In the genomic region with DNA sequence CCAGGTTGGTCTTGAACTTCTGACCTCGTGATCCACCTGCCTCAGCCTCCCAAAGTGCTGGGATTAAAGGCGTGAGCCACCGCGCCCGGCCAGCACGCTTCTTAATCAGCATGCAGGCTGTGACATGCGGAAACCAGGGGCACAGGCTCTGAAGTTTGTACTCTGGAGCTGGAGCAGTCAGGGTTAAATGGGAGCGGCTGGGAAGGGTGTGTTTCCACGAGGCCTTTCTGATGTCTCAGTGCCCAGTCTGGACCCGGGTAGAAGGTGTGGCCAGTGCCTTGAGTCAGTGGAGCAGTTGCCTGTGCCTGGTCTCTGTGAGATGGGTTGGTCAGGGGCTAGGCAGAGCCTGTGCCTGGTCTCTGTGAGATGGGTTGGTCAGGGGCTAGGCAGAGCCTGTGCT, we compare ENCODE assay signal across 6 cellular contexts. TPM values are rescaled to one million over a fixed set of nuclear protein-coding genes. Genes with fewer than 3 reads are reported as not detected.
A peak's percentile ranks its signal among the peaks of the same experiment; 100 is the strongest.
DNase-seq lines count a peak whose midpoint lies in the region; ATAC-seq, FAIRE-seq and TF ChIP-seq lines count a peak whose summit lies in the region.
"Not testable (repeated sequence)": the region's sequence is repeated elsewhere in the genome, so short reads cannot be mapped to it uniquely, and the experiment has no call there.

No MANE protein-coding gene starts in this region.

- peaks cover 34% of the 10 kb centered on the region for H3K4me1 Mint-ChIP-seq in CD4-positive, alpha-beta T cell (ENCODE audit: low read depth)
- peaks cover 18% of the 10 kb centered on the region for H3K4me1 Mint-ChIP-seq in activated T-helper 2 cell treated with anti-CD3 and anti-CD28 coated beads, Interferon-gamma antibody, Interleukin-2, Interleukin-4, amounts not matched to agents 10 μg/mL and 5 μg/mL and 100 μg/mL, durations not matched to agents 14 hours and 24 hours and 36 hours (ENCODE audit: low read depth)
- H3K4me1 Mint-ChIP-seq in memory B cell = peaks cover 24% of the 10 kb centered on the region

- H3K27ac ChIP-seq in CD4-positive, alpha-beta T cell (ENCODE audit: low read depth, low read length); PC-3 (ENCODE audit: low read length): not testable (repeated sequence)
- peak overlapping the region; percentile 81 to 95 for H3K27ac ChIP-seq in small intestine (ENCODE audit: low read depth in 1 of 2, low read length in 1 of 2)

- not testable (repeated sequence) for H3F3A ChIP-seq in PC-3 (ENCODE audit: low read length, unreplicated experiment)

- ATAC-seq in CD4-positive, alpha-beta T cell (ENCODE audit: poor library complexity); memory B cell (ENCODE audit: low read depth): not testable (repeated sequence)
- peak; percentile 42 for ATAC-seq in PC-3

- POLR2A ChIA-PET in CD4-positive, alpha-beta T cell (lab: Charles Lee); PC-3 (lab: Charles Lee; ENCODE audit: unreplicated experiment): not testable (repeated sequence)

- not testable (repeated sequence) for H3K36me3 ChIP-seq in PC-3 (ENCODE audit: low read depth, low read length); small intestine (ENCODE audit: control insufficient read depth in 2 of 2, insufficient read depth in 2 of 2, low read length in 2 of 2)

- H3K4me1 ChIP-seq in PC-3 (ENCODE audit: insufficient read depth, low read length); small intestine (ENCODE audit: control insufficient read depth in 2 of 2, insufficient read depth in 1 of 2, low read depth in 1 of 2, low read length in 1 of 2): not testable (repeated sequence)

- intact Hi-C loops in CD4-positive, alpha-beta T cell (cut with DNase I, micrococcal nuclease); PC-3 (cut with micrococcal nuclease); activated T-helper 2 cell treated with anti-CD3 and anti-CD28 coated beads, Interferon-gamma antibody, Interleukin-2, Interleukin-4, amounts not matched to agents 10 μg/mL and 5 μg/mL and 100 μg/mL, durations not matched to agents 14 hours and 24 hours and 36 hours (cut with micrococcal nuclease): not testable (repeated sequence)

- DNase-seq in CD4-positive, alpha-beta T cell; activated T-helper 2 cell treated with anti-CD3 and anti-CD28 coated beads, Interferon-gamma antibody, Interleukin-2, Interleukin-4, amounts not matched to agents 10 μg/mL and 5 μg/mL and 100 μg/mL, durations not matched to agents 14 hours and 24 hours and 36 hours (ENCODE audit: low spot score); epithelial cell of proximal tubule (ENCODE audit: low read depth); memory B cell (ENCODE audit: low spot score in 2 of 2): not testable (repeated sequence)
- peak; percentile 56 for DNase-seq in PC-3
- DNase-seq in small intestine = peak; percentile 99

- not testable (repeated sequence) for H3K27me3 ChIP-seq in CD4-positive, alpha-beta T cell (ENCODE audit: control insufficient read depth, insufficient read depth, low read length); PC-3 (ENCODE audit: low read length); small intestine (ENCODE audit: control insufficient read depth in 2 of 2, insufficient read depth in 2 of 2, low read length in 2 of 2)

- H3K4me3 ChIP-seq in PC-3 (ENCODE audit: low read length) (peak overlapping the region; percentile 33; the same call in 1 of the 2 replicates), epithelial cell of proximal tubule (ENCODE audit: low read depth, low read length) (peak overlapping the region; percentile 2), small intestine (ENCODE audit: low read depth in 1 of 2, low read length in 2 of 2) (peak overlapping the region in 1 of 2 donors; percentile 22)

- not testable (repeated sequence) for FAIRE-seq in small intestine (lab: Jason Lieb, UNC)

- CTCF ChIA-PET in CD4-positive, alpha-beta T cell (lab: Charles Lee); PC-3 (lab: Charles Lee): not testable (repeated sequence)

- H3K4me2 ChIP-seq in PC-3 (ENCODE audit: low read length) = peak overlapping the region; percentile 81

- H3K9me3 ChIP-seq in CD4-positive, alpha-beta T cell (ENCODE audit: control insufficient read depth, low read length); PC-3 (ENCODE audit: low read length); small intestine (ENCODE audit: control insufficient read depth, low read depth): not testable (repeated sequence)

- H3K9ac ChIP-seq in PC-3 (ENCODE audit: low read length) = not testable (repeated sequence)

- H3K36me3 Mint-ChIP-seq in CD4-positive, alpha-beta T cell (ENCODE audit: low read depth) = peaks cover 24% of the 10 kb centered on the region
- peaks cover 43% of the 10 kb centered on the region for H3K36me3 Mint-ChIP-seq in activated T-helper 2 cell treated with anti-CD3 and anti-CD28 coated beads, Interferon-gamma antibody, Interleukin-2, Interleukin-4, amounts not matched to agents 10 μg/mL and 5 μg/mL and 100 μg/mL, durations not matched to agents 14 hours and 24 hours and 36 hours (ENCODE audit: low read depth)
- not testable (repeated sequence) for H3K36me3 Mint-ChIP-seq in memory B cell

- peaks cover 12% of the 10 kb centered on the region; the same call in 1 of the 2 replicates for H4K20me1 ChIP-seq in PC-3 (ENCODE audit: low read length)

- not testable (repeated sequence) for H3K27me3 Mint-ChIP-seq in CD4-positive, alpha-beta T cell; activated T-helper 2 cell treated with anti-CD3 and anti-CD28 coated beads, Interferon-gamma antibody, Interleukin-2, Interleukin-4, amounts not matched to agents 10 μg/mL and 5 μg/mL and 100 μg/mL, durations not matched to agents 14 hours and 24 hours and 36 hours (ENCODE audit: low read depth); memory B cell

- not testable (repeated sequence) for BruUV-seq in PC-3 (replicated peaks; lab: Mats Ljungman, UMichigan)

- not testable (repeated sequence) for H3K9me2 ChIP-seq in PC-3 (replicated peaks; ENCODE audit: low read length)

- 16 to 60% (median 36%) methylated on average over 10 of the region's 10 CpGs for WGBS in small intestine, 3 donors

- TF ChIP-seq CTCF in CD4-positive, alpha-beta T cell (IDR thresholded peaks at IDR 0.05); PC-3 (conservative IDR thresholded peaks at IDR 0.05; ENCODE audit: low read depth, low read length); epithelial cell of proximal tubule (conservative IDR thresholded peaks at IDR 0.05; ENCODE audit: low read depth, low read length): not testable (repeated sequence)

- not testable (repeated sequence) for H3K9me3 Mint-ChIP-seq in CD4-positive, alpha-beta T cell; activated T-helper 2 cell treated with anti-CD3 and anti-CD28 coated beads, Interferon-gamma antibody, Interleukin-2, Interleukin-4, amounts not matched to agents 10 μg/mL and 5 μg/mL and 100 μg/mL, durations not matched to agents 14 hours and 24 hours and 36 hours; memory B cell

- H3K4me3 Mint-ChIP-seq in CD4-positive, alpha-beta T cell = peak overlapping the region; percentile 7
- H3K4me3 Mint-ChIP-seq in activated T-helper 2 cell treated with anti-CD3 and anti-CD28 coated beads, Interferon-gamma antibody, Interleukin-2, Interleukin-4, amounts not matched to agents 10 μg/mL and 5 μg/mL and 100 μg/mL, durations not matched to agents 14 hours and 24 hours and 36 hours (ENCODE audit: low read depth) = peak overlapping the region; percentile 26
- H3K4me3 Mint-ChIP-seq in memory B cell = peak overlapping the region; percentile 39

- not testable (repeated sequence) for H2AFZ ChIP-seq in PC-3 (ENCODE audit: low read length)

- peaks cover 76% of the 10 kb centered on the region for H3K79me2 ChIP-seq in PC-3 (ENCODE audit: low read length)

- H3K27ac Mint-ChIP-seq in CD4-positive, alpha-beta T cell; activated T-helper 2 cell treated with anti-CD3 and anti-CD28 coated beads, Interferon-gamma antibody, Interleukin-2, Interleukin-4, amounts not matched to agents 10 μg/mL and 5 μg/mL and 100 μg/mL, durations not matched to agents 14 hours and 24 hours and 36 hours; memory B cell: not testable (repeated sequence)

RNA-seq across cellular contexts. Expression of a gene that starts 3.3 kb away (rescaled TPM):
- total RNA-seq in CD4-positive, alpha-beta T cell = 10 to 100 TPM; 49.7 to 53.0 TPM
- 82.4 and 93.0 TPM in 2 replicates for total RNA-seq in PC-3 (2014; rRNA removed)
- 65.7 and 71.1 TPM in 2 replicates for total RNA-seq in activated T-helper 2 cell treated with anti-CD3 and anti-CD28 coated beads, Interferon-gamma antibody, Interleukin-2, Interleukin-4, amounts not matched to agents 10 μg/mL and 5 μg/mL and 100 μg/mL, durations not matched to agents 14 hours and 24 hours and 36 hours
- total RNA-seq in epithelial cell of proximal tubule = 80.4 and 96.9 TPM in 2 replicates
- polyA plus RNA-seq in small intestine = 10 to 100 TPM; 65.8 to 86.2 (median 66.9) TPM

RNA-seq across cellular contexts. Expression of a gene that starts 29.0 kb away (rescaled TPM):
- under 1 TPM in 1 of 2 experiments, not detected in 1; 0.22 TPM for total RNA-seq in CD4-positive, alpha-beta T cell
- total RNA-seq in PC-3 (2014; rRNA removed) (3.3 and 6.3 TPM in 2 replicates), epithelial cell of proximal tubule (6.8 and 9.7 TPM in 2 replicates)
- total RNA-seq in activated T-helper 2 cell treated with anti-CD3 and anti-CD28 coated beads, Interferon-gamma antibody, Interleukin-2, Interleukin-4, amounts not matched to agents 10 μg/mL and 5 μg/mL and 100 μg/mL, durations not matched to agents 14 hours and 24 hours and 36 hours = 3.5 and 3.7 TPM in 2 replicates
- under 1 TPM in 1 of 3 donors, not detected in 2; 0.30 TPM for polyA plus RNA-seq in small intestine

RNA-seq across cellular contexts. Expression of a gene that starts 32.7 kb away (rescaled TPM):
- total RNA-seq in CD4-positive, alpha-beta T cell = 10 to 100 TPM; 77.6 to 92.6 TPM
- 102 and 187 TPM in 2 replicates for total RNA-seq in PC-3 (2014; rRNA removed)
- total RNA-seq in activated T-helper 2 cell treated with anti-CD3 and anti-CD28 coated beads, Interferon-gamma antibody, Interleukin-2, Interleukin-4, amounts not matched to agents 10 μg/mL and 5 μg/mL and 100 μg/mL, durations not matched to agents 14 hours and 24 hours and 36 hours = 233 and 240 TPM in 2 replicates
- 110 and 114 TPM in 2 replicates for total RNA-seq in epithelial cell of proximal tubule
- polyA plus RNA-seq in small intestine = 100 to 1,000 TPM; 310 to 823 (median 675) TPM

RNA-seq across cellular contexts. Expression of a gene that starts 34.8 kb away (rescaled TPM):
- 100 to 1,000 TPM; 126 to 137 TPM for total RNA-seq in CD4-positive, alpha-beta T cell
- total RNA-seq in PC-3 (2014; rRNA removed) = 62.4 and 75.0 TPM in 2 replicates
- total RNA-seq in activated T-helper 2 cell treated with anti-CD3 and anti-CD28 coated beads, Interferon-gamma antibody, Interleukin-2, Interleukin-4, amounts not matched to agents 10 μg/mL and 5 μg/mL and 100 μg/mL, durations not matched to agents 14 hours and 24 hours and 36 hours = 82.8 and 87.0 TPM in 2 replicates
- total RNA-seq in epithelial cell of proximal tubule = 56.2 and 66.1 TPM in 2 replicates
- 10 to 100 TPM; 19.7 to 32.1 (median 19.7) TPM for polyA plus RNA-seq in small intestine

RNA-seq across cellular contexts. Expression of a gene that starts 39.6 kb away (rescaled TPM):
- total RNA-seq in CD4-positive, alpha-beta T cell = 100 to 1,000 TPM; 214 to 228 TPM
- 17.3 and 41.8 TPM in 2 replicates for total RNA-seq in PC-3 (2014; rRNA removed)
- 84.7 and 85.4 TPM in 2 replicates for total RNA-seq in activated T-helper 2 cell treated with anti-CD3 and anti-CD28 coated beads, Interferon-gamma antibody, Interleukin-2, Interleukin-4, amounts not matched to agents 10 μg/mL and 5 μg/mL and 100 μg/mL, durations not matched to agents 14 hours and 24 hours and 36 hours
- 44.1 and 66.3 TPM in 2 replicates for total RNA-seq in epithelial cell of proximal tubule
- polyA plus RNA-seq in small intestine = 10 to 100 TPM; 28.1 to 35.4 (median 30.6) TPM
